1 cellular context compared by ENCODE assay signal in genomic region chr14:36656769-36657408, GRCh38.
TF ChIP-seq lines count a peak whose summit lies in the region.

No MANE protein-coding gene starts in this region.

TF ChIP-seq in H1, 55 proteins besides CTCF, POLR2A, EP300 and RAD21 (continued from another document):
- TF ChIP-seq NANOG (IDR thresholded peaks at IDR 0.05; ENCODE audit: insufficient read depth, low read depth, low read length, poor library complexity, severe bottlenecking) (no peak), TCF12 (IDR thresholded peaks at IDR 0.05; ENCODE audit: low read depth, low read length) (0 out of 2 replicates have a peak, but pooled peaks have one; percentile 35)
